Comparison of ENCODE assay signal across 8 cellular contexts in genomic region chr6:32968093-32968769, GRCh38. TPM values are rescaled to one million over a fixed set of nuclear protein-coding genes. Genes with fewer than 3 reads are reported as not detected.
DNase-seq lines count a peak whose midpoint lies in the region; ATAC-seq and TF ChIP-seq lines count a peak whose summit lies in the region.

Gene BRD2 (plus strand): TSS chr6:32968594. CDS start chr6:32972899, 4,305 bp downstream.

- in situ Hi-C loops in KBM-7 (cut with MboI; ENCODE audit: low pct_unique_long_range_greater_than_20kb, low sequenced_read_pairs) (no loop called here), Panc1 (cut with HindIII; ENCODE audit: low pct_unique_long_range_greater_than_20kb, low sequenced_read_pairs) (no loop called here)

- WGBS in esophagus, 2 donors: 0 to 1% methylated on average over 52 to 55 of the region's 55 CpGs

- peaks cover 10% of the 10 kb centered on the region for H3K36me3 ChIP-seq in Panc1 (ENCODE audit: control insufficient read depth, insufficient read depth, low read length)
- peaks cover 0 to 9% of the 10 kb centered on the region in 2 donors for H3K36me3 ChIP-seq in esophagus (ENCODE audit: control insufficient read depth in 2 of 2, insufficient read depth in 2 of 2, low read length in 1 of 2)
- peaks cover 7% of the 10 kb centered on the region for H3K36me3 ChIP-seq in muscle layer of colon (ENCODE audit: insufficient read depth, low read length)

- peak within 1 kb of the TSS; percentile 97 for H3K9ac ChIP-seq in muscle layer of colon (ENCODE audit: low read length)

- H3K4me3 ChIP-seq in Panc1 (ENCODE audit: low read depth in 2 of 2, low read length in 2 of 2) (peak within 1 kb of the TSS; percentile 88 to 100), esophagus (ENCODE audit: low read depth in 1 of 2, low read length in 2 of 2) (peak within 1 kb of the TSS; percentile 84 to 95), muscle layer of colon (ENCODE audit: low read depth in 1 of 2, low read length in 2 of 2) (peak within 1 kb of the TSS; percentile 84 to 98)

- no peaks in the 10 kb centered on the region for H3K27me3 ChIP-seq in Panc1 (ENCODE audit: control insufficient read depth, insufficient read depth, low read length)
- H3K27me3 ChIP-seq in esophagus (ENCODE audit: control insufficient read depth in 1 of 2, insufficient read depth in 2 of 2, low read length in 2 of 2): no peaks in the 10 kb centered on the region
- no peaks in the 10 kb centered on the region for H3K27me3 ChIP-seq in muscle layer of colon (ENCODE audit: control insufficient read depth in 1 of 2, insufficient read depth in 2 of 2, low read length in 2 of 2)

- peaks cover 35% of the 10 kb centered on the region for H3K4me1 Mint-ChIP-seq in activated T-cell treated with anti-CD3 and anti-CD28 coated beads, Interleukin-2, amount 50 U/mL, for 4 hours (ENCODE audit: low read depth)

- intact Hi-C loops in Panc1 (cut with micrococcal nuclease; ENCODE audit: unreplicated experiment): no loop called here

- H3K4me3 Mint-ChIP-seq in activated T-cell treated with anti-CD3 and anti-CD28 coated beads, Interleukin-2, amount 50 U/mL, for 4 hours: peak within 1 kb of the TSS; percentile 99

- no peak for TF ChIP-seq CTCF in Panc1 (IDR thresholded peaks at IDR 0.05)

- H3K4me1 ChIP-seq in Panc1 (ENCODE audit: control insufficient read depth, insufficient read depth, low read length) (peaks cover 26% of the 10 kb centered on the region), esophagus (ENCODE audit: control insufficient read depth in 2 of 2, insufficient read depth in 2 of 2, low read length in 1 of 2) (no peaks in the 10 kb centered on the region), muscle layer of colon (ENCODE audit: insufficient read depth, low read length) (peaks cover 14% of the 10 kb centered on the region)

- no peaks in the 10 kb centered on the region for H3K9me3 ChIP-seq in Panc1 (ENCODE audit: control insufficient read depth, insufficient read depth, low read depth, low read length)
- no peaks in the 10 kb centered on the region for H3K9me3 ChIP-seq in esophagus (ENCODE audit: control insufficient read depth in 2 of 2, insufficient read depth in 1 of 2, low read depth in 1 of 2, low read length in 1 of 2)
- no peaks in the 10 kb centered on the region for H3K9me3 ChIP-seq in muscle layer of colon (ENCODE audit: low read length)

- peaks cover 23% of the 10 kb centered on the region for H3K36me3 Mint-ChIP-seq in activated T-cell treated with anti-CD3 and anti-CD28 coated beads, Interleukin-2, amount 50 U/mL, for 4 hours (ENCODE audit: insufficient read depth)

- no peaks in the 10 kb centered on the region for H3K9me3 Mint-ChIP-seq in activated T-cell treated with anti-CD3 and anti-CD28 coated beads, Interleukin-2, amount 50 U/mL, for 4 hours

- POLR2A ChIA-PET in Panc1 (lab: Charles Lee): interaction anchor here (0.7 to 0.9 kb wide), 2 partner anchors 11 to 21 kb away, joined by 6 to 12 read pairs; no protein-coding TSS in a partner anchor

- ATAC-seq in GM21528 (IDR thresholded peaks at IDR 0.05; ENCODE audit: low FRiP score, unreplicated experiment) (peak; percentile 26), Panc1 (peak; percentile 63)
- peak; percentile 42 to 44 for ATAC-seq in activated T-cell treated with anti-CD3 and anti-CD28 coated beads, Interleukin-2, amount 50 U/mL, for 4 hours

- H3K27ac ChIP-seq in Panc1 (ENCODE audit: low read length): peak within 1 kb of the TSS; percentile 100
- H3K27ac ChIP-seq in esophagus (ENCODE audit: low read depth in 2 of 2, low read length in 1 of 2): peak within 1 kb of the TSS; percentile 100
- H3K27ac ChIP-seq in muscle layer of colon (ENCODE audit: low read depth, low read length): peak within 1 kb of the TSS; percentile 100

- no peaks in the 10 kb centered on the region for H3K27me3 Mint-ChIP-seq in activated T-cell treated with anti-CD3 and anti-CD28 coated beads, Interleukin-2, amount 50 U/mL, for 4 hours (ENCODE audit: low read depth)

- no TSS peak for BruUV-seq in Panc1 (replicated peaks; lab: Mats Ljungman, UMichigan)

- CTCF ChIA-PET in Panc1 (lab: Charles Lee): interaction anchor here (0.6 to 1.3 kb wide), 4 partner anchors 11 to 1931 kb away, joined by 3 read pairs; partner anchors contain the start of gene HLA-DMA

- DNase-seq in COLO668 (lab: John Stamatoyannopoulos, UW; ENCODE audit: unreplicated experiment): peak; percentile 93
- peak; percentile 94 for DNase-seq in KBM-7
- peak; percentile 86 for DNase-seq in Panc1 (ENCODE audit: low read depth, low spot score)
- peak; percentile 94 for DNase-seq in activated T-cell treated with anti-CD3 and anti-CD28 coated beads, Interleukin-2, amount 50 U/mL, for 4 hours
- DNase-seq in stimulated activated CD8-positive, alpha-beta memory T cell treated with anti-CD3 and anti-CD28 coated beads, Interleukin-7, amount 100 ng/mL, for 1 hour (ENCODE audit: low read depth in 2 of 2): peak; percentile 87 to 93

RNA-seq across cellular contexts. Expression of gene BRD2, which starts in this region (rescaled TPM):
- total RNA-seq in Panc1 (2021; ENCODE audit: unreplicated experiment): 209 TPM
- 161 TPM for polyA plus RNA-seq in Panc1 (2012; ENCODE audit: insufficient read length)
- total RNA-seq in activated T-cell treated with anti-CD3 and anti-CD28 coated beads, Interleukin-2, amount 50 U/mL, for 4 hours: 100 to 1,000 TPM; 338 to 358 (median 348) TPM
- 10 to 100 TPM; 86.9 to 97.6 TPM for polyA plus RNA-seq in esophagus

Comparison
In these comparisons a context has a peak if more than half of its experiments do, and no peak if none do; other contexts are left out.
1. Peak in every context shown above with its lines: DNase-seq, ATAC-seq, H3K4me3 ChIP-seq and H3K27ac ChIP-seq.